Comparison of ENCODE assay signal across 18 cellular contexts in genomic region chr18:52907942-52908341, GRCh38.
"Had no signal": no experiment of that assay in that cellular context is flagged by ENCODE, and none has a peak within 500 bp of the region (broad histone marks: within the 10 kb centered on the region; RNA-seq: fewer than 3 reads in every experiment).

No MANE protein-coding gene starts in this region.

- H3K27me3 Mint-ChIP-seq: naive thymus-derived CD4-positive, alpha-beta T cell had no signal

- H3K4me1 Mint-ChIP-seq: naive thymus-derived CD4-positive, alpha-beta T cell; nephron progenitor cell had no signal

- H3K36me3 Mint-ChIP-seq: naive thymus-derived CD4-positive, alpha-beta T cell; type B pancreatic cell had no signal

- H3K79me2 ChIP-seq: parathyroid adenoma had no signal

- ATAC-seq: gastrocnemius medialis; heart right ventricle; naive thymus-derived CD4-positive, alpha-beta T cell; right lobe of liver had no signal

- H2AFZ ChIP-seq: parathyroid adenoma had no signal

- H3K9ac ChIP-seq: parathyroid adenoma had no signal

- H3K9me3 ChIP-seq: colonic mucosa, gastrocnemius medialis, heart right ventricle, prostate gland, right lobe of liver, stomach, vagina had no signal

- H3K36me3 ChIP-seq: colonic mucosa, gastrocnemius medialis, heart right ventricle, prostate gland, right lobe of liver, stomach, vagina had no signal

- H3K4me1 ChIP-seq: colonic mucosa, gastrocnemius medialis, heart right ventricle, parathyroid adenoma, prostate gland, right lobe of liver, stomach, vagina had no signal

- H3K4me3 Mint-ChIP-seq: naive thymus-derived CD4-positive, alpha-beta T cell; nephron progenitor cell; type B pancreatic cell had no signal

- H3K4me3 ChIP-seq: colonic mucosa, gastrocnemius medialis, heart right ventricle, prostate gland, right lobe of liver, stomach, vagina had no signal

- H3K27ac ChIP-seq: colonic mucosa, dorsolateral prefrontal cortex, gastrocnemius medialis, heart right ventricle, parathyroid adenoma, prostate gland, right lobe of liver, stomach, vagina had no signal

- H3K27me3 ChIP-seq: colonic mucosa, dorsolateral prefrontal cortex, gastrocnemius medialis, heart right ventricle, right lobe of liver, stomach, vagina had no signal

- DNase-seq: colonic mucosa; effector CD8-positive, alpha-beta T cell; gastrocnemius medialis; heart right ventricle; kidney glomerular epithelial cell; mammary epithelial cell; naive thymus-derived CD4-positive, alpha-beta T cell; nephron progenitor cell; retina; right lobe of liver; stimulated activated CD4-positive, alpha-beta T cell treated with anti-CD3 and anti-CD28 coated beads, Interleukin-2, amount 100 ng/mL, for 24 hours; stimulated activated naive CD4-positive, alpha-beta T cell; stomach had no signal

- H3K9me3 Mint-ChIP-seq: nephron progenitor cell, type B pancreatic cell had no signal

- H3K27ac Mint-ChIP-seq: naive thymus-derived CD4-positive, alpha-beta T cell; nephron progenitor cell; type B pancreatic cell had no signal
